Comparison of ENCODE assay signal across 25 cellular contexts in genomic region chr1:168618351-168618750, GRCh38. TPM values are rescaled to one million over a fixed set of nuclear protein-coding genes. Genes with fewer than 3 reads are reported as not detected.
"Had no signal": no experiment of that assay in that cellular context is flagged by ENCODE, and none has a peak within 500 bp of the region (broad histone marks: within the 10 kb centered on the region; RNA-seq: fewer than 3 reads in every experiment).

No MANE protein-coding gene starts in this region.

- H3K4me3 ChIP-seq: body of pancreas, Peyer's patch, SJCRH30 had no signal

- H3K4me1 ChIP-seq: body of pancreas had no signal

- H3K27ac ChIP-seq: body of pancreas, Peyer's patch, RWPE1, SJCRH30 had no signal

- H3K36me3 Mint-ChIP-seq: activated naive CD4-positive, alpha-beta T cell treated with anti-CD3 and anti-CD28 coated beads, Interleukin-2, amount 50 U/mL, for 24 hours had no signal

- H3K27ac Mint-ChIP-seq: activated CD8-positive, alpha-beta T cell treated with anti-CD3 and anti-CD28 coated beads, Interleukin-2, amount 10 ng/mL, durations not matched to agents 7 days and 5 days; activated naive CD4-positive, alpha-beta T cell treated with anti-CD3 and anti-CD28 coated beads, Interleukin-2, amount 50 U/mL, for 24 hours; activated T-helper 1 cell treated with anti-CD3 and anti-CD28 coated beads, Interleukin-12 subunit alpha, Interleukin-12 subunit beta, Interleukin-2, Interleukin-4 antibody, amounts not matched to agents 30 ng/mL and 10 ng/mL and 1 ng/mL, durations not matched to agents 14 hours and 24 hours and 36 hours; T-helper 1 cell treated with Interleukin-12 subunit alpha and Interleukin-12 subunit beta and Interleukin-4 antibody, amounts not matched to agents 30 μg/mL and 1 μg/mL, for 36 hours had no signal

- H3K9me3 ChIP-seq: body of pancreas, Peyer's patch, SJCRH30 had no signal

- H3K27me3 Mint-ChIP-seq: activated naive CD4-positive, alpha-beta T cell treated with anti-CD3 and anti-CD28 coated beads, Interleukin-2, amount 50 U/mL, for 24 hours had no signal

- H3K36me3 ChIP-seq: Peyer's patch, SJCRH30 had no signal

- DNase-seq: activated CD4-positive, alpha-beta T cell treated with anti-CD3 and anti-CD28 coated beads for 48 hours; activated CD4-positive, alpha-beta T cell treated with anti-CD3 and anti-CD28 coated beads, Interleukin-2, amount 50 U/mL, for 4 hours; activated CD4-positive, CD25-positive, alpha-beta regulatory T cell treated with anti-CD3 and anti-CD28 coated beads, Interleukin-2, amount 50 U/mL, for 72 hours; activated CD8-positive, alpha-beta memory T cell treated with anti-CD3 and anti-CD28 coated beads, Interleukin-2, amount 50 U/mL, for 48 hours; activated CD8-positive, alpha-beta T cell treated with anti-CD3 and anti-CD28 coated beads, Interleukin-2, amount 10 ng/mL, durations not matched to agents 7 days and 5 days; activated effector memory CD4-positive, alpha-beta T cell treated with Interleukin-2 at 50 U/mL for 16 hours; activated naive CD4-positive, alpha-beta T cell; activated T-cell treated with anti-CD3 and anti-CD28 coated beads, Interleukin-2, amount 50 U/mL, for 1 hour; aorta; body of pancreas; MM.1S; NCI-H1105 treated with DMSO at 0.1 percent for 48 hours; NCI-H1436 treated with DMSO at 0.1 percent for 48 hours; NCI-H187; NCI-H2081; NCI-H446; Peyer's patch; Right ventricle myocardium superior; SJCRH30 had no signal

- H3K4me1 Mint-ChIP-seq: activated naive CD4-positive, alpha-beta T cell treated with anti-CD3 and anti-CD28 coated beads, Interleukin-2, amount 50 U/mL, for 24 hours had no signal

- H3K9me3 Mint-ChIP-seq: activated naive CD4-positive, alpha-beta T cell treated with anti-CD3 and anti-CD28 coated beads, Interleukin-2, amount 50 U/mL, for 24 hours; activated T-helper 1 cell treated with anti-CD3 and anti-CD28 coated beads, Interleukin-12 subunit alpha, Interleukin-12 subunit beta, Interleukin-2, Interleukin-4 antibody, amounts not matched to agents 30 ng/mL and 10 ng/mL and 1 ng/mL, durations not matched to agents 14 hours and 24 hours and 36 hours; T-helper 1 cell treated with Interleukin-12 subunit alpha and Interleukin-12 subunit beta and Interleukin-4 antibody, amounts not matched to agents 30 μg/mL and 1 μg/mL, for 36 hours had no signal

- H3K27me3 ChIP-seq: Peyer's patch, SJCRH30 had no signal

- H3K4me3 Mint-ChIP-seq: activated CD8-positive, alpha-beta T cell treated with anti-CD3 and anti-CD28 coated beads, Interleukin-2, amount 10 ng/mL, durations not matched to agents 7 days and 5 days; activated naive CD4-positive, alpha-beta T cell treated with anti-CD3 and anti-CD28 coated beads, Interleukin-2, amount 50 U/mL, for 24 hours; activated T-helper 1 cell treated with anti-CD3 and anti-CD28 coated beads, Interleukin-12 subunit alpha, Interleukin-12 subunit beta, Interleukin-2, Interleukin-4 antibody, amounts not matched to agents 30 ng/mL and 10 ng/mL and 1 ng/mL, durations not matched to agents 14 hours and 24 hours and 36 hours; T-helper 1 cell treated with Interleukin-12 subunit alpha and Interleukin-12 subunit beta and Interleukin-4 antibody, amounts not matched to agents 30 μg/mL and 1 μg/mL, for 36 hours had no signal

- ATAC-seq: activated CD8-positive, alpha-beta T cell treated with anti-CD3 and anti-CD28 coated beads, Interleukin-2, amount 10 ng/mL, durations not matched to agents 7 days and 5 days; body of pancreas; SK-N-SH treated with all-trans-retinoic acid at 6 μM for 48 hours had no signal

RNA-seq across cellular contexts. Expression of gene XCL1, which starts 41.9 kb away (rescaled TPM):
- total RNA-seq: body of pancreas, bronchial epithelial cell, Peyer's patch had no signal
